8 cellular contexts compared by ENCODE assay signal in genomic region chr7:157138424-157139141, GRCh38. TPM values are rescaled to one million over a fixed set of nuclear protein-coding genes. Genes with fewer than 3 reads are reported as not detected.
DNase-seq lines count a peak whose midpoint lies in the region; TF ChIP-seq lines count a peak whose summit lies in the region.

Gene UBE3C, plus strand, starts transcription at chr7:157138926. Its CDS starts 347 bp downstream, at chr7:157139273.

- H3K27me3 ChIP-seq in H7 (ENCODE audit: control insufficient read depth, insufficient read depth, low read length) (no peaks in the 10 kb centered on the region), MG63 (no peaks in the 10 kb centered on the region)

- H3K36me3 ChIP-seq in H7 (replicated peaks; ENCODE audit: control insufficient read depth, insufficient read depth, low read length): peaks cover 12% of the 10 kb centered on the region
- peaks cover 15% of the 10 kb centered on the region for H3K36me3 ChIP-seq in MG63

- H3K27ac Mint-ChIP-seq in nephron progenitor cell: peak within 1 kb of the TSS; percentile 90
- peak within 1 kb of the TSS; percentile 85 for H3K27ac Mint-ChIP-seq in stimulated activated naive CD8-positive, alpha-beta T cell treated with anti-CD3 and anti-CD28 coated beads, Interleukin-15, Interleukin-2, amounts not matched to agents 100 ng/mL and 50 ng/mL, for 24 hours

- peaks cover 38% of the 10 kb centered on the region for H3K4me1 Mint-ChIP-seq in nephron progenitor cell
- peaks cover 44% of the 10 kb centered on the region for H3K4me1 Mint-ChIP-seq in stimulated activated naive CD8-positive, alpha-beta T cell treated with anti-CD3 and anti-CD28 coated beads, Interleukin-15, Interleukin-2, amounts not matched to agents 100 ng/mL and 50 ng/mL, for 24 hours (ENCODE audit: low read depth)

- TF ChIP-seq CTCF in fibroblast of the aortic adventitia (IDR thresholded peaks at IDR 0.05; ENCODE audit: insufficient read depth, low read length): no peak
- TF ChIP-seq CTCF in nephron progenitor cell (IDR thresholded peaks at IDR 0.05): no peak

- peak within 1 kb of the TSS; percentile 91 for H3K4me3 ChIP-seq in H7 (ENCODE audit: insufficient read depth, low read depth, low read length)
- peak within 1 kb of the TSS; percentile 72 for H3K4me3 ChIP-seq in MG63
- peak within 1 kb of the TSS; percentile 97 for H3K4me3 ChIP-seq in fibroblast of the aortic adventitia (ENCODE audit: low read depth, low read length)

- DNase-seq in EL (peak; percentile 85), H7 (peak; percentile 99), MG63 (peak; percentile 85), SHP77 (lab: John Stamatoyannopoulos, UW) (peak; percentile 68 to 83), fibroblast of the aortic adventitia (ENCODE audit: low read depth) (peak; percentile 84), nephron progenitor cell (peak; percentile 93)
- peak; percentile 87 for DNase-seq in activated effector memory CD4-positive, alpha-beta T cell treated with Interleukin-2 at 50 U/mL for 16 hours

- H3K9me3 ChIP-seq in MG63: no peaks in the 10 kb centered on the region

- H3K36me3 Mint-ChIP-seq in nephron progenitor cell (ENCODE audit: low read depth): peaks cover 24% of the 10 kb centered on the region
- H3K36me3 Mint-ChIP-seq in stimulated activated naive CD8-positive, alpha-beta T cell treated with anti-CD3 and anti-CD28 coated beads, Interleukin-15, Interleukin-2, amounts not matched to agents 100 ng/mL and 50 ng/mL, for 24 hours (ENCODE audit: low read depth): peaks cover 40% of the 10 kb centered on the region

- no peaks in the 10 kb centered on the region for H3K9me3 Mint-ChIP-seq in nephron progenitor cell
- no peaks in the 10 kb centered on the region for H3K9me3 Mint-ChIP-seq in stimulated activated naive CD8-positive, alpha-beta T cell treated with anti-CD3 and anti-CD28 coated beads, Interleukin-15, Interleukin-2, amounts not matched to agents 100 ng/mL and 50 ng/mL, for 24 hours

- H3K4me3 Mint-ChIP-seq in nephron progenitor cell: peak within 1 kb of the TSS; percentile 79
- peak within 1 kb of the TSS; percentile 85 for H3K4me3 Mint-ChIP-seq in stimulated activated naive CD8-positive, alpha-beta T cell treated with anti-CD3 and anti-CD28 coated beads, Interleukin-15, Interleukin-2, amounts not matched to agents 100 ng/mL and 50 ng/mL, for 24 hours

- H3K27me3 Mint-ChIP-seq in nephron progenitor cell (ENCODE audit: low read depth, poor library complexity): peaks cover 11% of the 10 kb centered on the region
- no peaks in the 10 kb centered on the region for H3K27me3 Mint-ChIP-seq in stimulated activated naive CD8-positive, alpha-beta T cell treated with anti-CD3 and anti-CD28 coated beads, Interleukin-15, Interleukin-2, amounts not matched to agents 100 ng/mL and 50 ng/mL, for 24 hours

RNA-seq across cellular contexts. Expression of gene UBE3C, which starts in this region (rescaled TPM):
- 69.0 and 94.0 TPM in 2 replicates for total RNA-seq in H7 (2014; rRNA removed; shearing (Covaris generic))
- 66.8 and 74.6 TPM in 2 replicates for total RNA-seq in MG63 (2014; rRNA removed; shearing (Covaris generic); ENCODE audit: low replicate concordance)
- total RNA-seq in fibroblast of the aortic adventitia (ENCODE audit: low replicate concordance): 56.6 and 81.3 TPM in 2 replicates

Comparison
In these comparisons a context has a peak if more than half of its experiments do, and no peak if none do; other contexts are left out.
1. Peak in every context shown above with its lines: DNase-seq and H3K4me3 ChIP-seq.